ENCODE assay signal across 29 cellular contexts in genomic region chr10:116307450-116307849, GRCh38. TPM values are rescaled to one million over a fixed set of nuclear protein-coding genes. Genes with fewer than 3 reads are reported as not detected.
"Had no signal": no experiment of that assay in that cellular context is flagged by ENCODE, and none has a peak within 500 bp of the region (broad histone marks: within the 10 kb centered on the region; RNA-seq: fewer than 3 reads in every experiment).

No MANE protein-coding gene starts in this region.

- H3K27ac Mint-ChIP-seq: activated CD4-positive, alpha-beta memory T cell treated with anti-CD3 and anti-CD28 coated beads for 36 hours; activated CD4-positive, alpha-beta T cell treated with anti-CD3 and anti-CD28 coated beads, Interleukin-2, amount 10 ng/mL, durations not matched to agents 7 days and 5 days; activated naive CD4-positive, alpha-beta T cell treated with anti-CD3 and anti-CD28 coated beads for 36 hours; activated naive CD8-positive, alpha-beta T cell treated with anti-CD3 and anti-CD28 coated beads for 36 hours; activated T-helper 17 cell treated with anti-CD3 and anti-CD28 coated beads, Interleukin-2, amount 50 U/mL, for 72 hours; T-helper 17 cell had no signal

- H3K27me3 ChIP-seq: adrenal gland had no signal

- H3K27ac ChIP-seq: adrenal gland, VCaP had no signal

- ATAC-seq: activated T-helper 17 cell treated with anti-CD3 and anti-CD28 coated beads, Interleukin-2, amount 50 U/mL, for 72 hours; T-helper 17 cell had no signal

- H3K4me3 Mint-ChIP-seq: activated CD4-positive, alpha-beta memory T cell treated with anti-CD3 and anti-CD28 coated beads for 36 hours; activated CD4-positive, alpha-beta T cell treated with anti-CD3 and anti-CD28 coated beads, Interleukin-2, amount 10 ng/mL, durations not matched to agents 7 days and 5 days; activated naive CD4-positive, alpha-beta T cell treated with anti-CD3 and anti-CD28 coated beads for 36 hours; activated naive CD8-positive, alpha-beta T cell treated with anti-CD3 and anti-CD28 coated beads for 36 hours; activated T-helper 17 cell treated with anti-CD3 and anti-CD28 coated beads, Interleukin-2, amount 50 U/mL, for 72 hours; T-helper 17 cell had no signal

- DNase-seq: activated CD4-positive, alpha-beta memory T cell treated with anti-CD3 and anti-CD28 coated beads for 36 hours; activated CD4-positive, alpha-beta T cell treated with anti-CD3 and anti-CD28 coated beads, Interleukin-2, amount 10 ng/mL, durations not matched to agents 7 days and 5 days; activated CD4-positive, CD25-positive, alpha-beta regulatory T cell; activated gamma-delta T cell; activated naive CD4-positive, alpha-beta T cell treated with anti-CD3 and anti-CD28 coated beads for 36 hours; activated naive CD8-positive, alpha-beta T cell treated with anti-CD3 and anti-CD28 coated beads for 36 hours; activated T-cell treated with anti-CD3 and anti-CD28 coated beads for 4 hours; activated T-cell treated with anti-CD3 and anti-CD28 coated beads, Interleukin-2, amount 50 U/mL, for 48 hours; adrenal gland; anterior cingulate cortex; KG1; NCI-H1092; NCI-H1417 treated with DMSO at 0.1 percent for 48 hours; NCI-H1694 treated with DMSO at 0.1 percent for 48 hours; NCI-H2029 treated with DMSO at 0.1 percent for 48 hours; NCI-H345; NCI-H510A; NCI-H526 treated with DMSO at 0.1 percent for 48 hours; NCI-H82; SIG-M5; T-helper 17 cell; T-helper 9 cell had no signal

- H3K4me3 ChIP-seq: adrenal gland had no signal

- H3K4me1 ChIP-seq: adrenal gland had no signal

- H3K4me1 Mint-ChIP-seq: activated CD4-positive, alpha-beta T cell treated with anti-CD3 and anti-CD28 coated beads, Interleukin-2, amount 10 ng/mL, durations not matched to agents 7 days and 5 days; activated naive CD8-positive, alpha-beta T cell treated with anti-CD3 and anti-CD28 coated beads for 36 hours; activated T-helper 17 cell treated with anti-CD3 and anti-CD28 coated beads, Interleukin-2, amount 50 U/mL, for 72 hours; T-helper 17 cell had no signal

- H3K9me3 ChIP-seq: adrenal gland had no signal

- H3K27me3 Mint-ChIP-seq: activated CD4-positive, alpha-beta memory T cell treated with anti-CD3 and anti-CD28 coated beads for 36 hours; activated CD4-positive, alpha-beta T cell treated with anti-CD3 and anti-CD28 coated beads, Interleukin-2, amount 10 ng/mL, durations not matched to agents 7 days and 5 days; activated naive CD8-positive, alpha-beta T cell treated with anti-CD3 and anti-CD28 coated beads for 36 hours; T-helper 17 cell had no signal

- H3K36me3 ChIP-seq: adrenal gland had no signal

- H3K9me3 Mint-ChIP-seq: activated CD4-positive, alpha-beta T cell treated with anti-CD3 and anti-CD28 coated beads, Interleukin-2, amount 10 ng/mL, durations not matched to agents 7 days and 5 days; activated naive CD8-positive, alpha-beta T cell treated with anti-CD3 and anti-CD28 coated beads for 36 hours had no signal

RNA-seq across cellular contexts. Expression of gene CCDC172, which starts 16.8 kb away (rescaled TPM):
- total RNA-seq: activated CD4-positive, alpha-beta memory T cell treated with anti-CD3 and anti-CD28 coated beads for 36 hours; activated CD4-positive, alpha-beta T cell treated with anti-CD3 and anti-CD28 coated beads, Interleukin-2, amount 10 ng/mL, durations not matched to agents 7 days and 5 days; activated CD8-positive, alpha-beta memory T cell treated with anti-CD3 and anti-CD28 coated beads for 36 hours; activated naive CD4-positive, alpha-beta T cell treated with anti-CD3 and anti-CD28 coated beads for 36 hours; activated naive CD8-positive, alpha-beta T cell treated with anti-CD3 and anti-CD28 coated beads for 36 hours; activated T-helper 17 cell treated with anti-CD3 and anti-CD28 coated beads, Interleukin-2, amount 50 U/mL, for 72 hours; adrenal gland; cardiac septum; MCF 10A; OCI-LY7; RPMI7951; T-helper 17 cell had no signal

RNA-seq across cellular contexts. Expression of gene GFRA1, which starts 34.4 kb away (rescaled TPM):
- total RNA-seq: activated CD4-positive, alpha-beta memory T cell treated with anti-CD3 and anti-CD28 coated beads for 36 hours; activated CD4-positive, alpha-beta T cell treated with anti-CD3 and anti-CD28 coated beads, Interleukin-2, amount 10 ng/mL, durations not matched to agents 7 days and 5 days; activated CD8-positive, alpha-beta memory T cell treated with anti-CD3 and anti-CD28 coated beads for 36 hours; activated naive CD4-positive, alpha-beta T cell treated with anti-CD3 and anti-CD28 coated beads for 36 hours; activated naive CD8-positive, alpha-beta T cell treated with anti-CD3 and anti-CD28 coated beads for 36 hours; activated T-helper 17 cell treated with anti-CD3 and anti-CD28 coated beads, Interleukin-2, amount 50 U/mL, for 72 hours; MCF 10A; OCI-LY7; T-helper 17 cell had no signal
